8 cellular contexts compared by ENCODE assay signal in genomic region chr6:32190946-32191677, GRCh38. TPM values are rescaled to one million over a fixed set of nuclear protein-coding genes. Genes with fewer than 3 reads are reported as not detected.
DNase-seq lines count a peak whose midpoint lies in the region; ATAC-seq, FAIRE-seq and TF ChIP-seq lines count a peak whose summit lies in the region.

No MANE protein-coding gene starts in this region.

- CTCF ChIA-PET in MCF 10A (lab: Yijun Ruan, JAX), result interaction anchor here (0.9 kb wide), 1 partner anchor 14 kb away, joined by 3 read pairs; no protein-coding TSS in a partner anchor
- CTCF ChIA-PET in mammary epithelial cell (lab: Charles Lee; ENCODE audit: low non-redundant PET), result no interaction called here
- CTCF ChIA-PET in GM12878 (lab: Yijun Ruan, JAX), result interaction anchor here (0.8 to 1.0 kb wide), 3 partner anchors 12 to 72 kb away, joined by 3 to 4 read pairs (median 3); no protein-coding TSS in a partner anchor

- H3K27ac ChIP-seq in mammary epithelial cell (ENCODE audit: insufficient read depth, low read depth, low read length) (no peak overlapping the region), GM12878 (ENCODE audit: control insufficient read depth, insufficient read depth) (peak overlapping the region; percentile 100), mucosa of rectum (ENCODE audit: low read depth in 2 of 2, low read length in 2 of 2) (peak overlapping the region; percentile 91 to 95), upper lobe of right lung (peak overlapping the region; percentile 91)

- in situ Hi-C loops in mammary epithelial cell (cut with MboI; ENCODE audit: low sequenced_read_pairs in 2 of 2) (no loop called here), GM12878 (cut with MboI) (no loop called here)

- H3K4me3 ChIP-seq in mammary epithelial cell (replicated peaks in 1 of 3; ENCODE audit: insufficient read depth in 1 of 3, low read depth in 2 of 3, low read length in 3 of 3) (no peak overlapping the region), GM12878 (peak overlapping the region; percentile 90), mucosa of rectum (ENCODE audit: low read length in 2 of 2) (peak overlapping the region; percentile 86 to 87), upper lobe of right lung (peak overlapping the region; percentile 66)

- H3K36me3 Mint-ChIP-seq in MCF 10A (ENCODE audit: insufficient read depth, unreplicated experiment), result peaks cover 19% of the 10 kb centered on the region

- POLR2A ChIA-PET in MCF 10A (lab: Yijun Ruan, JAX), result interaction anchor here (0.7 to 5.9 kb wide), 11 partner anchors 9 to 1098 kb away, joined by 3 to 112 read pairs (median 3); partner anchors contain the start of genes AGPAT1, ATF6B, BRD2 and FKBPL
- POLR2A ChIA-PET in GM12878 (lab: Charles Lee), result interaction anchor here (0.6 to 7.0 kb wide), 7 partner anchors 13 to 762 kb away, joined by 3 to 123 read pairs (median 4); partner anchors contain the start of genes AGPAT1, ATF6B, FKBPL and HLA-DMA

- H3K27me3 ChIP-seq in mammary epithelial cell (ENCODE audit: insufficient read depth, low read length) (no peaks in the 10 kb centered on the region), GM12878 (replicated peaks in 1 of 2; ENCODE audit: control insufficient read depth in 2 of 2, insufficient read depth in 2 of 2, low read length in 1 of 2) (no peaks in the 10 kb centered on the region), mucosa of rectum (ENCODE audit: control insufficient read depth in 2 of 2, insufficient read depth in 2 of 2, low read length in 2 of 2) (no peaks in the 10 kb centered on the region), upper lobe of right lung (no peaks in the 10 kb centered on the region)

- H4K20me1 ChIP-seq in mammary epithelial cell (ENCODE audit: insufficient read depth, low read length) (no peaks in the 10 kb centered on the region), GM12878 (ENCODE audit: control insufficient read depth, insufficient read depth) (no peaks in the 10 kb centered on the region)

- no peak for FAIRE-seq in GM12878 (lab: Jason Lieb, UNC)

- no peak for TF ChIP-seq CTCF in MCF 10A (IDR thresholded peaks at IDR 0.05; ENCODE audit: unreplicated experiment)
- no peak for TF ChIP-seq CTCF in mammary epithelial cell (conservative IDR thresholded peaks at IDR 0.05 in 1 of 2, IDR thresholded peaks at IDR 0.05 in 1 of 2; ENCODE audit: extremely low read depth in 1 of 2, insufficient read depth in 1 of 2, low read depth in 1 of 2, low read length in 2 of 2)
- no peak for TF ChIP-seq CTCF in GM12878 (IDR thresholded peaks at IDR 0.05 in 2 of 3, conservative IDR thresholded peaks at IDR 0.05 in 1 of 3; ENCODE audit: control insufficient read depth in 2 of 3, extremely low read depth in 1 of 3, insufficient read depth in 1 of 3, low read depth in 3 of 3, low read length in 3 of 3)
- TF ChIP-seq CTCF in upper lobe of right lung (IDR thresholded peaks at IDR 0.05), result no peak

- no peak for TF ChIP-seq EP300 in GM12878 (IDR thresholded peaks at IDR 0.05; ENCODE audit: borderline replicate concordance in 1 of 2, control insufficient read depth in 1 of 2, low read depth in 2 of 2, low read length in 2 of 2)

- ATAC-seq in GM12878 (no peak), upper lobe of right lung (no peak), GM19397 (IDR thresholded peaks at IDR 0.05; ENCODE audit: unreplicated experiment) (no peak), GM21737 (IDR thresholded peaks at IDR 0.05; ENCODE audit: unreplicated experiment) (no peak)

- no peaks in the 10 kb centered on the region for H3K9me3 Mint-ChIP-seq in MCF 10A (ENCODE audit: unreplicated experiment)

- peak overlapping the region; percentile 83 for H3K4me3 Mint-ChIP-seq in MCF 10A (ENCODE audit: unreplicated experiment)

- no peak overlapping the region for H2AFZ ChIP-seq in mammary epithelial cell (ENCODE audit: low read depth, low read length)
- H2AFZ ChIP-seq in GM12878 (ENCODE audit: control insufficient read depth, low read depth, low read length), result no peak overlapping the region

- H3K4me2 ChIP-seq in mammary epithelial cell (ENCODE audit: insufficient read depth, low read depth, low read length) (no peak overlapping the region), GM12878 (ENCODE audit: control insufficient read depth, insufficient read depth) (peak overlapping the region; percentile 99)

- dilution Hi-C loops in mammary epithelial cell (cut with HindIII; ENCODE audit: low sequenced_read_pairs), result no loop called here

- WGBS in mammary epithelial cell (ENCODE audit: low coverage, missing lambda C conversion rate), result 90% methylated on average over 6 of the region's 8 CpGs
- 23% methylated on average over 8 of the region's 8 CpGs for WGBS in GM12878 (ENCODE audit: insufficient coverage, insufficient replicate concordance, low lambda C conversion rate, missing lambda C conversion rate)

- no TSS peak for BruUV-seq in MCF 10A (replicated peaks; lab: Mats Ljungman, UMichigan)
- BruUV-seq in mammary epithelial cell (replicated peaks; lab: Mats Ljungman, UMichigan), result no TSS peak
- BruUV-seq in GM12878 (replicated peaks; lab: Mats Ljungman, UMichigan), result TSS peak; percentile 59

- DNase-seq in MCF 10A (ENCODE audit: unreplicated experiment) (no peak), mammary epithelial cell (no peak), GM12878 (ENCODE audit: low read depth, low spot score) (no peak), upper lobe of right lung (no peak), T-helper 9 cell (no peak)

- TF ChIP-seq RAD21 in GM12878 (IDR thresholded peaks at IDR 0.05; ENCODE audit: insufficient read depth, low read depth, low read length), result no peak

- H3K79me2 ChIP-seq in mammary epithelial cell (ENCODE audit: insufficient read depth, low read length), result peaks cover 23% of the 10 kb centered on the region
- H3K79me2 ChIP-seq in GM12878 (ENCODE audit: control insufficient read depth, insufficient read depth, low read length), result peaks cover 60% of the 10 kb centered on the region

- no peaks in the 10 kb centered on the region for H3K27me3 Mint-ChIP-seq in MCF 10A (ENCODE audit: insufficient read depth, unreplicated experiment)

- intact Hi-C loops in MCF 10A (cut with micrococcal nuclease) (no loop called here), mammary epithelial cell (cut with micrococcal nuclease) (loop anchor here (1.0 to 10.0 kb wide), 2 partner anchors 14 to 456 kb away; partner anchors contain the start of gene CLIC1), GM12878 (cut with micrococcal nuclease; ENCODE audit: unreplicated experiment) (loop anchor here (1.0 to 2.0 kb wide), 2 partner anchors 14 to 61 kb away; partner anchors contain the start of genes AGPAT1 and FKBPL), upper lobe of right lung (cut with DNase I) (no loop called here)

- H3K4me1 Mint-ChIP-seq in MCF 10A (ENCODE audit: insufficient read depth, unreplicated experiment), result peaks cover 29% of the 10 kb centered on the region

- H3K36me3 ChIP-seq in mammary epithelial cell (ENCODE audit: insufficient read depth, low read length) (no peaks in the 10 kb centered on the region), GM12878 (ENCODE audit: control insufficient read depth in 2 of 2, insufficient read depth in 2 of 2, low read length in 1 of 2) (peaks cover 0 to 5% of the 10 kb centered on the region in 2 experiments; a peak in 3 of 4 replicates), mucosa of rectum (ENCODE audit: control insufficient read depth in 2 of 2, insufficient read depth in 2 of 2, low read length in 2 of 2) (peaks cover 3 to 16% of the 10 kb centered on the region in 2 donors), upper lobe of right lung (peaks cover 16% of the 10 kb centered on the region)

- H3K9ac ChIP-seq in mammary epithelial cell (ENCODE audit: insufficient read depth, low read length), result no peak overlapping the region
- H3K9ac ChIP-seq in GM12878 (ENCODE audit: control insufficient read depth, insufficient read depth, low read length), result peak overlapping the region; percentile 99
- peak overlapping the region; percentile 87 to 96 for H3K9ac ChIP-seq in mucosa of rectum (ENCODE audit: low read depth in 1 of 2, low read length in 2 of 2)

- H3K27ac Mint-ChIP-seq in MCF 10A (ENCODE audit: low read depth, unreplicated experiment), result peak overlapping the region; percentile 57

- SMC1A ChIA-PET in GM12878 (lab: Charles Lee; ENCODE audit: uncharacterized antibody, unreplicated experiment), result interaction anchor here (4.2 to 4.3 kb wide), 2 partner anchors 13 to 62 kb away, joined by 24 to 41 read pairs; partner anchors contain the start of genes AGPAT1, ATF6B, FKBPL and RNF5

- H3K9me3 ChIP-seq in mammary epithelial cell (replicated peaks; ENCODE audit: insufficient read depth, low read length), result no peaks in the 10 kb centered on the region
- no peaks in the 10 kb centered on the region for H3K9me3 ChIP-seq in GM12878 (replicated peaks; ENCODE audit: control insufficient read depth, insufficient read depth, low read length)
- H3K9me3 ChIP-seq in mucosa of rectum (ENCODE audit: control insufficient read depth in 2 of 2, low read length in 2 of 2), result no peaks in the 10 kb centered on the region
- no peaks in the 10 kb centered on the region for H3K9me3 ChIP-seq in upper lobe of right lung

- RAD21 ChIA-PET in GM12878 (lab: Charles Lee; ENCODE audit: unreplicated experiment), result interaction anchor here (1.0 to 3.7 kb wide), 3 partner anchors 12 to 62 kb away, joined by 3 to 27 read pairs (median 7); partner anchors contain the start of genes ATF6B, FKBPL, PRRT1 and RNF5

- H3K4me1 ChIP-seq in mammary epithelial cell (ENCODE audit: insufficient read depth, low read length) (peaks cover 18% of the 10 kb centered on the region), GM12878 (ENCODE audit: control insufficient read depth, insufficient read depth, low read length) (peaks cover 36% of the 10 kb centered on the region), mucosa of rectum (ENCODE audit: control insufficient read depth in 2 of 2, insufficient read depth in 2 of 2, low read length in 2 of 2) (peaks cover 41 to 44% of the 10 kb centered on the region in 2 donors), upper lobe of right lung (peaks cover 56% of the 10 kb centered on the region)

- no peak; the same call in 1 of the 2 replicates for TF ChIP-seq POLR2A in GM12878 (IDR thresholded peaks at IDR 0.05; ENCODE audit: low read depth, low read length)

RNA-seq across cellular contexts. Expression of gene PBX2, which starts 1.1 kb away (rescaled TPM):
- total RNA-seq in MCF 10A (2022) (48.1 and 49.2 TPM in 2 replicates), mammary epithelial cell (10 to 100 TPM; 28.5 to 59.1 TPM), GM12878 (2014; rRNA removed) (19.3 and 20.8 TPM in 2 replicates), GM12878 (2014; rRNA removed; fragmentation: Illumina TruSeq; extraction: Trizol) (20.3 and 21.8 TPM in 2 replicates), GM12878 (2021) (59.6 and 66.5 TPM in 2 replicates), upper lobe of right lung (100 TPM)
- polyA plus RNA-seq in mammary epithelial cell (39.1 TPM), GM12878 (2011; rRNA removed) (35.7 and 48.8 TPM in 2 replicates), GM12878 (2014; fragmentation: Illumina TruSeq; extraction: Trizol) (50.7 and 50.9 TPM in 2 replicates), GM12878 (2014; fragmentation: Nextera tagmentation; extraction: Ambion mirVana) (1 to 10 TPM in 1 of 2 experiments, under 1 TPM in 1; 0.84 to 1.2 TPM), GM12878 (2014; rRNA removed) (58.0 and 73.3 TPM in 2 replicates), GM12878 (2016; fragmentation: Nextera tagmentation; extraction: Ambion mirVana) (1 to 10 TPM; 2.7 to 3.7 TPM)
- 30.7 TPM for polyA minus RNA-seq in mammary epithelial cell
- 67.7 and 72.9 TPM in 2 replicates for total RNA-seq in GM12878 (2013; cell fraction: nucleolus; rRNA removed)
- polyA plus RNA-seq in GM12878 (2011; ENCODE audit: low read depth), result 27.4 TPM
- 45.8 and 53.2 TPM in 2 replicates for polyA plus RNA-seq in GM12878 (2011; cell fraction: cytosol; rRNA removed)
- polyA plus RNA-seq in GM12878 (2011; cell fraction: nucleus; rRNA removed), result 222 and 225 TPM in 2 replicates
- 55.9 and 61.7 TPM in 2 replicates for polyA plus RNA-seq in GM12878 (2012)
- 34.2 and 47.6 TPM in 2 replicates for polyA minus RNA-seq in GM12878 (2011; rRNA and poly(A)+ RNA removed)
- 16.5 and 16.6 TPM in 2 replicates for polyA minus RNA-seq in GM12878 (2011; cell fraction: cytosol; rRNA and poly(A)+ RNA removed)
- polyA minus RNA-seq in GM12878 (2011; cell fraction: nucleus; rRNA and poly(A)+ RNA removed), result 38.8 and 73.5 TPM in 2 replicates

RNA-seq across cellular contexts. Expression of gene GPSM3, which starts 1.3 kb away (rescaled TPM):
- total RNA-seq in MCF 10A (2022) (0.71 and 0.84 TPM in 2 replicates), mammary epithelial cell (1 to 10 TPM; 1.7 to 3.1 TPM), GM12878 (2014; rRNA removed) (117 and 133 TPM in 2 replicates), GM12878 (2014; rRNA removed; fragmentation: Illumina TruSeq; extraction: Trizol) (63.7 and 71.6 TPM in 2 replicates), GM12878 (2021) (131 TPM in 2 replicates), upper lobe of right lung (51.9 TPM)
- polyA plus RNA-seq in mammary epithelial cell (3.9 TPM), GM12878 (2011; rRNA removed) (65.3 and 131 TPM in 2 replicates), GM12878 (2014; fragmentation: Illumina TruSeq; extraction: Trizol) (60.2 and 104 TPM in 2 replicates), GM12878 (2014; fragmentation: Nextera tagmentation; extraction: Ambion mirVana) (10 to 100 TPM; 22.0 to 61.9 TPM), GM12878 (2014; rRNA removed) (112 and 144 TPM in 2 replicates), GM12878 (2016; fragmentation: Nextera tagmentation; extraction: Ambion mirVana) (100 to 1,000 TPM; 114 to 137 TPM)
- 1.3 TPM for polyA minus RNA-seq in mammary epithelial cell
- 21.0 and 22.1 TPM in 2 replicates for total RNA-seq in GM12878 (2013; cell fraction: nucleolus; rRNA removed)
- polyA plus RNA-seq in GM12878 (2011; ENCODE audit: low read depth), result 120 TPM
- 140 and 143 TPM in 2 replicates for polyA plus RNA-seq in GM12878 (2011; cell fraction: cytosol; rRNA removed)
- 108 and 123 TPM in 2 replicates for polyA plus RNA-seq in GM12878 (2011; cell fraction: nucleus; rRNA removed)
- 181 and 192 TPM in 2 replicates for polyA plus RNA-seq in GM12878 (2012)
- polyA minus RNA-seq in GM12878 (2011; rRNA and poly(A)+ RNA removed), result 41.2 and 68.6 TPM in 2 replicates
- polyA minus RNA-seq in GM12878 (2011; cell fraction: cytosol; rRNA and poly(A)+ RNA removed), result 38.2 and 43.9 TPM in 2 replicates
- polyA minus RNA-seq in GM12878 (2011; cell fraction: nucleus; rRNA and poly(A)+ RNA removed), result 14.0 and 23.9 TPM in 2 replicates

RNA-seq across cellular contexts. Expression of gene AGER, which starts 7.1 kb away (rescaled TPM):
- 8.0 and 8.4 TPM in 2 replicates for total RNA-seq in MCF 10A (2022)
- 1 to 10 TPM in 1 of 2 donors, under 1 TPM in 1; 0.33 to 6.1 TPM for total RNA-seq in mammary epithelial cell
- polyA plus RNA-seq in mammary epithelial cell, result 1.8 TPM
- polyA minus RNA-seq in mammary epithelial cell, result not detected
- 4.1 and 5.9 TPM in 2 replicates for total RNA-seq in GM12878 (2013; cell fraction: nucleolus; rRNA removed)
- total RNA-seq in GM12878 (2014; rRNA removed), result 2.9 and 3.7 TPM in 2 replicates
- total RNA-seq in GM12878 (2014; rRNA removed; fragmentation: Illumina TruSeq; extraction: Trizol), result 3.1 and 3.8 TPM in 2 replicates
- 15.4 and 15.7 TPM in 2 replicates for total RNA-seq in GM12878 (2021)
- polyA plus RNA-seq in GM12878 (2011; ENCODE audit: low read depth), result 6.5 TPM
- polyA plus RNA-seq in GM12878 (2011; rRNA removed), result 8.7 and 9.1 TPM in 2 replicates
- polyA plus RNA-seq in GM12878 (2011; cell fraction: cytosol; rRNA removed), result 6.3 and 8.2 TPM in 2 replicates
- polyA plus RNA-seq in GM12878 (2011; cell fraction: nucleus; rRNA removed), result 129 and 144 TPM in 2 replicates
- polyA plus RNA-seq in GM12878 (2012), result 14.9 and 23.7 TPM in 2 replicates
- polyA plus RNA-seq in GM12878 (2014; fragmentation: Illumina TruSeq; extraction: Trizol), result 6.1 and 9.6 TPM in 2 replicates
- polyA plus RNA-seq in GM12878 (2014; fragmentation: Nextera tagmentation; extraction: Ambion mirVana), result 1 to 10 TPM; 1.1 to 3.9 TPM
- 14.5 and 18.2 TPM in 2 replicates for polyA plus RNA-seq in GM12878 (2014; rRNA removed)
- 1 to 10 TPM; 2.2 to 3.0 TPM for polyA plus RNA-seq in GM12878 (2016; fragmentation: Nextera tagmentation; extraction: Ambion mirVana)
- polyA minus RNA-seq in GM12878 (2011; rRNA and poly(A)+ RNA removed), result 1.0 and 4.2 TPM in 2 replicates
- 1.9 TPM in 1 of 2 replicates, not detected in the other for polyA minus RNA-seq in GM12878 (2011; cell fraction: cytosol; rRNA and poly(A)+ RNA removed)
- polyA minus RNA-seq in GM12878 (2011; cell fraction: nucleus; rRNA and poly(A)+ RNA removed), result 7.3 and 12.3 TPM in 2 replicates
- 1,590 TPM for total RNA-seq in upper lobe of right lung

RNA-seq across cellular contexts. Expression of gene RNF5, which starts 12.9 kb away (rescaled TPM):
- total RNA-seq in MCF 10A (2022) (28.1 and 29.6 TPM in 2 replicates), mammary epithelial cell (10 to 100 TPM; 28.4 to 28.7 TPM), GM12878 (2014; rRNA removed) (51.6 and 61.4 TPM in 2 replicates), GM12878 (2014; rRNA removed; fragmentation: Illumina TruSeq; extraction: Trizol) (42.2 and 42.4 TPM in 2 replicates), GM12878 (2021) (51.6 and 52.1 TPM in 2 replicates), upper lobe of right lung (44.6 TPM)
- polyA plus RNA-seq in mammary epithelial cell (65.3 TPM), GM12878 (2011; rRNA removed) (75.2 and 75.6 TPM in 2 replicates), GM12878 (2014; fragmentation: Illumina TruSeq; extraction: Trizol) (74.1 and 82.8 TPM in 2 replicates), GM12878 (2014; fragmentation: Nextera tagmentation; extraction: Ambion mirVana) (10 to 100 TPM; 31.4 to 42.0 TPM), GM12878 (2014; rRNA removed) (72.6 and 74.1 TPM in 2 replicates), GM12878 (2016; fragmentation: Nextera tagmentation; extraction: Ambion mirVana) (100 to 1,000 TPM; 105 to 114 TPM)
- polyA minus RNA-seq in mammary epithelial cell, result 47.0 TPM
- total RNA-seq in GM12878 (2013; cell fraction: nucleolus; rRNA removed), result 10.6 and 11.0 TPM in 2 replicates
- 40.6 TPM for polyA plus RNA-seq in GM12878 (2011; ENCODE audit: low read depth)
- polyA plus RNA-seq in GM12878 (2011; cell fraction: cytosol; rRNA removed), result 79.5 and 101 TPM in 2 replicates
- polyA plus RNA-seq in GM12878 (2011; cell fraction: nucleus; rRNA removed), result 32.7 and 35.4 TPM in 2 replicates
- polyA plus RNA-seq in GM12878 (2012), result 79.1 and 158 TPM in 2 replicates
- polyA minus RNA-seq in GM12878 (2011; rRNA and poly(A)+ RNA removed), result 20.0 and 32.1 TPM in 2 replicates
- polyA minus RNA-seq in GM12878 (2011; cell fraction: cytosol; rRNA and poly(A)+ RNA removed), result 12.3 and 12.8 TPM in 2 replicates
- 7.6 and 8.6 TPM in 2 replicates for polyA minus RNA-seq in GM12878 (2011; cell fraction: nucleus; rRNA and poly(A)+ RNA removed)

RNA-seq across cellular contexts. Expression of gene AGPAT1, which starts 15.2 kb away (rescaled TPM):
- total RNA-seq in MCF 10A (2022), result 37.8 and 43.4 TPM in 2 replicates
- total RNA-seq in mammary epithelial cell, result 10 to 100 TPM; 32.5 to 56.5 TPM
- 97.8 TPM for polyA plus RNA-seq in mammary epithelial cell
- polyA minus RNA-seq in mammary epithelial cell, result 143 TPM
- 7.0 and 10.2 TPM in 2 replicates for total RNA-seq in GM12878 (2013; cell fraction: nucleolus; rRNA removed)
- total RNA-seq in GM12878 (2014; rRNA removed), result 31.5 and 36.2 TPM in 2 replicates
- 14.0 and 15.7 TPM in 2 replicates for total RNA-seq in GM12878 (2014; rRNA removed; fragmentation: Illumina TruSeq; extraction: Trizol)
- 31.5 and 34.7 TPM in 2 replicates for total RNA-seq in GM12878 (2021)
- polyA plus RNA-seq in GM12878 (2011; ENCODE audit: low read depth), result 16.7 TPM
- 10.5 and 26.8 TPM in 2 replicates for polyA plus RNA-seq in GM12878 (2011; rRNA removed)
- 51.9 and 54.0 TPM in 2 replicates for polyA plus RNA-seq in GM12878 (2011; cell fraction: cytosol; rRNA removed)
- polyA plus RNA-seq in GM12878 (2011; cell fraction: nucleus; rRNA removed), result 27.4 and 30.3 TPM in 2 replicates
- 29.8 and 32.6 TPM in 2 replicates for polyA plus RNA-seq in GM12878 (2012)
- polyA plus RNA-seq in GM12878 (2014; fragmentation: Illumina TruSeq; extraction: Trizol), result 33.3 and 39.5 TPM in 2 replicates
- 10 to 100 TPM; 13.9 to 15.3 TPM for polyA plus RNA-seq in GM12878 (2014; fragmentation: Nextera tagmentation; extraction: Ambion mirVana)
- polyA plus RNA-seq in GM12878 (2014; rRNA removed), result 29.2 and 32.0 TPM in 2 replicates
- 10 to 100 TPM; 18.1 to 22.5 TPM for polyA plus RNA-seq in GM12878 (2016; fragmentation: Nextera tagmentation; extraction: Ambion mirVana)
- polyA minus RNA-seq in GM12878 (2011; rRNA and poly(A)+ RNA removed), result 34.8 and 50.3 TPM in 2 replicates
- polyA minus RNA-seq in GM12878 (2011; cell fraction: cytosol; rRNA and poly(A)+ RNA removed), result 17.4 and 18.2 TPM in 2 replicates
- polyA minus RNA-seq in GM12878 (2011; cell fraction: nucleus; rRNA and poly(A)+ RNA removed), result 6.6 and 11.3 TPM in 2 replicates
- total RNA-seq in upper lobe of right lung, result 53.0 TPM

Comparison
In these comparisons a context has a peak if more than half of its experiments do, and no peak if none do; other contexts are left out.
1. intact Hi-C loops: an anchor here in mammary epithelial cell (1.0 to 10.0 kb wide) and GM12878 (1.0 to 2.0 kb wide); none called in MCF 10A and upper lobe of right lung.
2. H3K4me3 ChIP-seq: peak in GM12878 (single experiment), mucosa of rectum (2 of 2) and upper lobe of right lung (single experiment); none in mammary epithelial cell (0 of 3).
3. RNA of gene GPSM3, which starts 1.3 kb away (total RNA-seq): 21.0 to 133 TPM in GM12878 and 51.9 TPM in upper lobe of right lung (single experiment); 1.7 to 3.1 TPM in mammary epithelial cell and 0.71 to 0.84 TPM in MCF 10A; every median in the first group is over 4 times any median in the second.
4. RNA of gene AGER, which starts 7.1 kb away (total RNA-seq): 1,590 TPM in upper lobe of right lung (single experiment); 8.0 to 8.4 TPM in MCF 10A, 0.33 to 6.1 TPM in mammary epithelial cell and 2.9 to 15.7 TPM in GM12878; every median in the first group is over 10 times any median in the second.